Comparison of ENCODE assay signal across 13 cellular contexts in genomic region chr20:45861157-45862075, GRCh38. TPM values are rescaled to one million over a fixed set of nuclear protein-coding genes. Genes with fewer than 3 reads are reported as not detected.
DNase-seq lines count a peak whose midpoint lies in the region; ATAC-seq lines count a peak whose summit lies in the region.
"Had no signal": no experiment of that assay in that cellular context is flagged by ENCODE, and none has a peak within 500 bp of the region (broad histone marks: within the 10 kb centered on the region; RNA-seq: fewer than 3 reads in every experiment).

No MANE protein-coding gene starts in this region.

- DNase-seq in NCI-H2081 (lab: John Stamatoyannopoulos, UW) (peak; percentile 25 to 45), NCI-H2081 treated with DMSO at 0.1 percent for 48 hours (lab: John Stamatoyannopoulos, UW) (no peak), NCI-H128 (lab: John Stamatoyannopoulos, UW; ENCODE audit: unreplicated experiment) (peak; percentile 21), SJCRH30 (peak; percentile 56 to 76), caudate nucleus (lab: John Stamatoyannopoulos, UW) (no peak)
- DNase-seq: GOT3, KG1 had no signal

- H3K27ac ChIP-seq in SJCRH30: no peak overlapping the region
- H3K27ac ChIP-seq in mucosa of rectum (ENCODE audit: low read depth in 2 of 2, low read length in 2 of 2): peak overlapping the region; percentile 43 to 57
- H3K27ac ChIP-seq in caudate nucleus (ENCODE audit: low read depth, low read length): no peak overlapping the region
- H3K27ac ChIP-seq: esophagus muscularis mucosa had no signal

- H3K4me3 ChIP-seq in SJCRH30: no peak overlapping the region
- no peak overlapping the region for H3K4me3 ChIP-seq in mucosa of rectum (ENCODE audit: low read length in 2 of 2)
- H3K4me3 ChIP-seq: esophagus muscularis mucosa, GM12878 had no signal

- H3K9ac ChIP-seq in mucosa of rectum (ENCODE audit: low read depth in 1 of 2, low read length in 2 of 2): no peak overlapping the region

- H3K36me3 ChIP-seq in SJCRH30: no peaks in the 10 kb centered on the region
- H3K36me3 ChIP-seq in mucosa of rectum (ENCODE audit: control insufficient read depth in 2 of 2, insufficient read depth in 2 of 2, low read length in 2 of 2): no peaks in the 10 kb centered on the region
- H3K36me3 ChIP-seq: esophagus muscularis mucosa had no signal

- no peak for ATAC-seq in GM18861 (IDR thresholded peaks at IDR 0.05; ENCODE audit: unreplicated experiment)
- no peak for ATAC-seq in GM19324 (IDR thresholded peaks at IDR 0.05; ENCODE audit: low FRiP score, unreplicated experiment)
- ATAC-seq: activated naive CD4-positive, alpha-beta T cell treated with anti-CD3 and anti-CD28 coated beads, Interleukin-2, amount 50 U/mL, for 72 hours; GM12878 had no signal

- H3K4me1 ChIP-seq in SJCRH30: 0 out of 2 replicates have a peak, but pooled peaks cover 7% of the 10 kb centered on the region
- H3K4me1 ChIP-seq in mucosa of rectum (ENCODE audit: control insufficient read depth in 2 of 2, insufficient read depth in 2 of 2, low read length in 2 of 2): peaks cover 17 to 20% of the 10 kb centered on the region in 2 donors

- H3K9me3 ChIP-seq in SJCRH30 (replicated peaks): no peaks in the 10 kb centered on the region
- no peaks in the 10 kb centered on the region for H3K9me3 ChIP-seq in mucosa of rectum (ENCODE audit: control insufficient read depth in 2 of 2, low read length in 2 of 2)
- H3K9me3 ChIP-seq: esophagus muscularis mucosa had no signal

- no peaks in the 10 kb centered on the region for H3K27me3 ChIP-seq in SJCRH30
- H3K27me3 ChIP-seq in mucosa of rectum (ENCODE audit: control insufficient read depth in 2 of 2, insufficient read depth in 2 of 2, low read length in 2 of 2): no peaks in the 10 kb centered on the region
- H3K27me3 ChIP-seq: esophagus muscularis mucosa had no signal

RNA-seq across cellular contexts. Expression of gene ZSWIM3, which starts 4.0 kb away (rescaled TPM):
- total RNA-seq in SJCRH30 (2014; rRNA removed; shearing (Covaris generic)): 6.2 TPM in 2 replicates

RNA-seq across cellular contexts. Expression of gene ACOT8, which starts 4.2 kb away (rescaled TPM):
- 31.0 and 41.0 TPM in 2 replicates for total RNA-seq in SJCRH30 (2014; rRNA removed; shearing (Covaris generic))

RNA-seq across cellular contexts. Expression of gene ZSWIM1, which starts 19.6 kb away (rescaled TPM):
- 20.5 and 23.2 TPM in 2 replicates for total RNA-seq in SJCRH30 (2014; rRNA removed; shearing (Covaris generic))

RNA-seq across cellular contexts. Expression of gene SPATA25, which starts 26.0 kb away (rescaled TPM):
- 2.1 and 2.8 TPM in 2 replicates for total RNA-seq in SJCRH30 (2014; rRNA removed; shearing (Covaris generic))

RNA-seq across cellular contexts. Expression of gene SNX21, which starts 27.8 kb away (rescaled TPM):
- total RNA-seq in SJCRH30 (2014; rRNA removed; shearing (Covaris generic)): 17.1 and 18.3 TPM in 2 replicates

Comparison
In these comparisons a context has a peak if more than half of its experiments do, and no peak if none do; other contexts are left out.
1. DNase-seq: peak in NCI-H2081 (2 of 2), NCI-H128 (single experiment) and SJCRH30 (2 of 2); none in NCI-H2081 treated with DMSO at 0.1 percent for 48 hours (single experiment) and caudate nucleus (0 of 61).
2. H3K27ac ChIP-seq: peak in mucosa of rectum (2 of 2); none in SJCRH30 (single experiment) and caudate nucleus (single experiment).